In genomic region chr11:803770-804598, GRCh38 we compare ENCODE assay signal across 8 cellular contexts. TPM values are rescaled to one million over a fixed set of nuclear protein-coding genes. Genes with fewer than 3 reads are reported as not detected.
A peak's percentile ranks its signal among the peaks of the same experiment; 100 is the strongest.
DNase-seq lines count a peak whose midpoint lies in the region; ATAC-seq and TF ChIP-seq lines count a peak whose summit lies in the region.

No MANE protein-coding gene starts in this region.

- DNase-seq in Calu3 (no peak), NCI-H128 (lab: John Stamatoyannopoulos, UW; ENCODE audit: unreplicated experiment) (peak; percentile 51), neural crest cell (ENCODE audit: low read depth, low spot score) (no peak), retina (no peak), SIG-M5 treated with dmso at 0.1 percent for 504 hours (lab: John Stamatoyannopoulos, UW; ENCODE audit: unreplicated experiment) (no peak), iPS-NIHi11 (ENCODE audit: low spot score) (no peak)
- DNase-seq in central memory CD8-positive, alpha-beta T cell (ENCODE audit: low spot score in 2 of 2), result no peak

- no peak for ATAC-seq in central memory CD8-positive, alpha-beta T cell (replicated peaks; ENCODE audit: extremely low read depth, poor library complexity, severe bottlenecking)
- ATAC-seq in GM21737 (IDR thresholded peaks at IDR 0.05; ENCODE audit: unreplicated experiment), result no peak

- CTCF ChIA-PET in Calu3 (lab: Charles Lee), result no interaction called here

- TF ChIP-seq CTCF in Calu3 (IDR thresholded peaks at IDR 0.05; ENCODE audit: unreplicated experiment) (no peak), neural crest cell (conservative IDR thresholded peaks at IDR 0.05) (no peak)

- intact Hi-C loops in Calu3 (cut with micrococcal nuclease; ENCODE audit: unreplicated experiment), result no loop called here

- no peaks in the 10 kb centered on the region for H3K9me3 Mint-ChIP-seq in Calu3 (ENCODE audit: low read depth, unreplicated experiment)
- H3K9me3 Mint-ChIP-seq in central memory CD8-positive, alpha-beta T cell, result no peaks in the 10 kb centered on the region
- no peaks in the 10 kb centered on the region for H3K9me3 Mint-ChIP-seq in neural crest cell

- peaks cover 17% of the 10 kb centered on the region for H3K4me1 Mint-ChIP-seq in Calu3 (ENCODE audit: low read depth, unreplicated experiment)
- peaks cover 12% of the 10 kb centered on the region for H3K4me1 Mint-ChIP-seq in central memory CD8-positive, alpha-beta T cell
- peaks cover 11% of the 10 kb centered on the region for H3K4me1 Mint-ChIP-seq in neural crest cell

- H3K4me3 Mint-ChIP-seq in Calu3 (ENCODE audit: low read depth, unreplicated experiment) (peak overlapping the region; percentile 73), neural crest cell (peak overlapping the region; percentile 84)
- H3K4me3 Mint-ChIP-seq in central memory CD8-positive, alpha-beta T cell, result peak overlapping the region; percentile 76

- H3K27me3 Mint-ChIP-seq in Calu3 (ENCODE audit: unreplicated experiment) (no peaks in the 10 kb centered on the region), neural crest cell (ENCODE audit: low read depth) (no peaks in the 10 kb centered on the region)
- no peaks in the 10 kb centered on the region for H3K27me3 Mint-ChIP-seq in central memory CD8-positive, alpha-beta T cell

- no TSS peak for BruUV-seq in Calu3 (replicated peaks; lab: Mats Ljungman, UMichigan)

- H3K27ac Mint-ChIP-seq in Calu3 (ENCODE audit: unreplicated experiment) (peak overlapping the region; percentile 36), neural crest cell (ENCODE audit: unreplicated experiment) (no peak overlapping the region)
- H3K27ac Mint-ChIP-seq in central memory CD8-positive, alpha-beta T cell (ENCODE audit: low read depth), result no peak overlapping the region

- H3K36me3 Mint-ChIP-seq in Calu3 (ENCODE audit: insufficient read depth, unreplicated experiment), result peaks cover 75% of the 10 kb centered on the region
- peaks cover 10% of the 10 kb centered on the region for H3K36me3 Mint-ChIP-seq in central memory CD8-positive, alpha-beta T cell (ENCODE audit: insufficient read depth)
- no peaks in the 10 kb centered on the region for H3K36me3 Mint-ChIP-seq in neural crest cell (ENCODE audit: low read depth)

RNA-seq across cellular contexts. Expression of gene PIDD1, which starts 1.0 kb away (rescaled TPM):
- total RNA-seq in Calu3 (2022), result 15.9 and 16.3 TPM in 2 replicates
- 30.7 and 37.9 TPM in 2 replicates for total RNA-seq in neural crest cell

RNA-seq across cellular contexts. Expression of gene RPLP2, which starts 5.8 kb away (rescaled TPM):
- total RNA-seq in Calu3 (2022) (1,351 and 1,381 TPM in 2 replicates), neural crest cell (1,810 and 1,830 TPM in 2 replicates)

RNA-seq across cellular contexts. Expression of gene SLC25A22, which starts 5.9 kb away (rescaled TPM):
- total RNA-seq in Calu3 (2022), result 44.5 and 53.6 TPM in 2 replicates
- 53.4 and 54.6 TPM in 2 replicates for total RNA-seq in neural crest cell

RNA-seq across cellular contexts. Expression of gene CEND1, which starts 14.1 kb away (rescaled TPM):
- total RNA-seq in Calu3 (2022), result not detected in 2 replicates
- 1.0 and 1.2 TPM in 2 replicates for total RNA-seq in neural crest cell

RNA-seq across cellular contexts. Expression of gene PNPLA2, which starts 14.7 kb away (rescaled TPM):
- total RNA-seq in Calu3 (2022) (134 and 151 TPM in 2 replicates), neural crest cell (27.0 and 34.5 TPM in 2 replicates)
